In genomic region chr14:51248041-51248987, GRCh38 we compare ENCODE assay signal across 9 cellular contexts. TPM values are rescaled to one million over a fixed set of nuclear protein-coding genes. Genes with fewer than 3 reads are reported as not detected.
DNase-seq lines count a peak whose midpoint lies in the region; ATAC-seq and TF ChIP-seq lines count a peak whose summit lies in the region.
"Had no signal": no experiment of that assay in that cellular context is flagged by ENCODE, and none has a peak within 500 bp of the region (broad histone marks: within the 10 kb centered on the region; RNA-seq: fewer than 3 reads in every experiment).

No MANE protein-coding gene starts in this region.

- DNase-seq in right lobe of liver, result no peak
- no peak for DNase-seq in colonic mucosa
- DNase-seq in activated CD8-positive, alpha-beta T cell treated with anti-CD3 and anti-CD28 coated beads, Interleukin-2, amount 10 ng/mL, durations not matched to agents 7 days and 5 days, result no peak
- no peak for DNase-seq in NCI-H748 (lab: John Stamatoyannopoulos, UW; ENCODE audit: unreplicated experiment)
- DNase-seq: GF-D8 had no signal

- H3K36me3 Mint-ChIP-seq in activated T-helper 17 cell treated with anti-CD3 and anti-CD28 coated beads, Interleukin-2, amount 50 U/mL, for 72 hours (ENCODE audit: low read depth), result peaks cover 96% of the 10 kb centered on the region
- H3K36me3 Mint-ChIP-seq in activated CD8-positive, alpha-beta T cell treated with anti-CD3 and anti-CD28 coated beads, Interleukin-2, amount 10 ng/mL, durations not matched to agents 7 days and 5 days (ENCODE audit: low read depth), result peaks cover 72% of the 10 kb centered on the region

- no peak overlapping the region for H3K27ac Mint-ChIP-seq in activated T-helper 17 cell treated with anti-CD3 and anti-CD28 coated beads, Interleukin-2, amount 50 U/mL, for 72 hours
- no peak overlapping the region for H3K27ac Mint-ChIP-seq in activated CD8-positive, alpha-beta T cell treated with anti-CD3 and anti-CD28 coated beads, Interleukin-2, amount 10 ng/mL, durations not matched to agents 7 days and 5 days

- intact Hi-C loops in right lobe of liver (cut with DNase I) (no loop called here), colonic mucosa (cut with DNase I) (no loop called here)

- TF ChIP-seq CTCF in right lobe of liver (IDR thresholded peaks at IDR 0.05) (no peak), colonic mucosa (IDR thresholded peaks at IDR 0.05) (no peak)

- H3K9me3 ChIP-seq in right lobe of liver, result no peaks in the 10 kb centered on the region
- no peaks in the 10 kb centered on the region for H3K9me3 ChIP-seq in colonic mucosa

- H3K4me3 Mint-ChIP-seq in activated T-helper 17 cell treated with anti-CD3 and anti-CD28 coated beads, Interleukin-2, amount 50 U/mL, for 72 hours, result no peak overlapping the region
- no peak overlapping the region for H3K4me3 Mint-ChIP-seq in activated CD8-positive, alpha-beta T cell treated with anti-CD3 and anti-CD28 coated beads, Interleukin-2, amount 10 ng/mL, durations not matched to agents 7 days and 5 days

- H3K4me1 ChIP-seq in right lobe of liver (no peaks in the 10 kb centered on the region), colonic mucosa (no peaks in the 10 kb centered on the region)

- H3K4me3 ChIP-seq in right lobe of liver, result no peak overlapping the region
- H3K4me3 ChIP-seq in colonic mucosa, result no peak overlapping the region

- H3K36me3 ChIP-seq in right lobe of liver, result peaks cover 0 to 34% (median 13%) of the 10 kb centered on the region in 4 donors
- no peaks in the 10 kb centered on the region for H3K36me3 ChIP-seq in colonic mucosa

- no peaks in the 10 kb centered on the region for H3K9me3 Mint-ChIP-seq in activated T-helper 17 cell treated with anti-CD3 and anti-CD28 coated beads, Interleukin-2, amount 50 U/mL, for 72 hours
- H3K9me3 Mint-ChIP-seq in activated CD8-positive, alpha-beta T cell treated with anti-CD3 and anti-CD28 coated beads, Interleukin-2, amount 10 ng/mL, durations not matched to agents 7 days and 5 days (ENCODE audit: insufficient read depth), result no peaks in the 10 kb centered on the region

- peaks cover 21% of the 10 kb centered on the region for H3K4me1 Mint-ChIP-seq in activated T-helper 17 cell treated with anti-CD3 and anti-CD28 coated beads, Interleukin-2, amount 50 U/mL, for 72 hours
- H3K4me1 Mint-ChIP-seq in activated CD8-positive, alpha-beta T cell treated with anti-CD3 and anti-CD28 coated beads, Interleukin-2, amount 10 ng/mL, durations not matched to agents 7 days and 5 days (ENCODE audit: low read depth), result peaks cover 27% of the 10 kb centered on the region

- no peak overlapping the region for H3K9ac ChIP-seq in colonic mucosa (ENCODE audit: low read depth in 2 of 2, low read length in 2 of 2)

- CTCF ChIA-PET in activated CD8-positive, alpha-beta T cell treated with anti-CD3 and anti-CD28 coated beads, Interleukin-2, amount 10 ng/mL, durations not matched to agents 7 days and 5 days (lab: Charles Lee), result no interaction called here

- POLR2A ChIA-PET in activated CD8-positive, alpha-beta T cell treated with anti-CD3 and anti-CD28 coated beads, Interleukin-2, amount 10 ng/mL, durations not matched to agents 7 days and 5 days (lab: Charles Lee), result no interaction called here

- H3K27me3 ChIP-seq in right lobe of liver, result no peaks in the 10 kb centered on the region
- no peaks in the 10 kb centered on the region for H3K27me3 ChIP-seq in colonic mucosa

- H3K27me3 Mint-ChIP-seq in activated T-helper 17 cell treated with anti-CD3 and anti-CD28 coated beads, Interleukin-2, amount 50 U/mL, for 72 hours, result no peaks in the 10 kb centered on the region
- no peaks in the 10 kb centered on the region for H3K27me3 Mint-ChIP-seq in activated CD8-positive, alpha-beta T cell treated with anti-CD3 and anti-CD28 coated beads, Interleukin-2, amount 10 ng/mL, durations not matched to agents 7 days and 5 days (ENCODE audit: low read depth)

- 85% methylated on average over 4 of the region's 4 CpGs for WGBS in right lobe of liver (ENCODE audit: insufficient coverage, low coverage, low lambda C conversion rate, missing lambda C conversion rate)

- ATAC-seq in GM18520 (IDR thresholded peaks at IDR 0.05; ENCODE audit: unreplicated experiment), result peak; percentile 54
- ATAC-seq in GM21528 (IDR thresholded peaks at IDR 0.05; ENCODE audit: low FRiP score, unreplicated experiment), result peak; percentile 82
- peak; percentile 83 for ATAC-seq in HG03354 (IDR thresholded peaks at IDR 0.05; ENCODE audit: poor library complexity, severe bottlenecking, unreplicated experiment)
- ATAC-seq in right lobe of liver, result peak; percentile 19 to 50 (median 22)
- no peak for ATAC-seq in activated T-helper 17 cell treated with anti-CD3 and anti-CD28 coated beads, Interleukin-2, amount 50 U/mL, for 72 hours (replicated peaks)
- ATAC-seq in activated CD8-positive, alpha-beta T cell treated with anti-CD3 and anti-CD28 coated beads, Interleukin-2, amount 10 ng/mL, durations not matched to agents 7 days and 5 days, result no peak

- no peak overlapping the region for H3K27ac ChIP-seq in right lobe of liver
- H3K27ac ChIP-seq in colonic mucosa, result no peak overlapping the region

- TF ChIP-seq POLR2A in right lobe of liver (IDR thresholded peaks at IDR 0.05), result no peak

RNA-seq across cellular contexts. Expression of gene TMX1, which starts 8.3 kb away (rescaled TPM):
- total RNA-seq in right lobe of liver (10 to 100 TPM; 11.3 to 18.4 (median 17.0) TPM), colonic mucosa (10 to 100 TPM; 38.9 to 40.1 TPM)
- total RNA-seq in activated T-helper 17 cell treated with anti-CD3 and anti-CD28 coated beads, Interleukin-2, amount 50 U/mL, for 72 hours, result 10 to 100 TPM; 40.6 to 51.9 TPM
- total RNA-seq in activated CD8-positive, alpha-beta T cell treated with anti-CD3 and anti-CD28 coated beads, Interleukin-2, amount 10 ng/mL, durations not matched to agents 7 days and 5 days, result 10 to 100 TPM; 47.3 to 47.9 TPM

Comparison
In these comparisons a context has a peak if more than half of its experiments do, and no peak if none do; other contexts are left out.
1. ATAC-seq: peak in GM18520 (single experiment), GM21528 (single experiment), HG03354 (single experiment) and right lobe of liver (4 of 4); none in activated T-helper 17 cell treated with anti-CD3 and anti-CD28 coated beads, Interleukin-2, amount 50 U/mL, for 72 hours (single experiment) and activated CD8-positive, alpha-beta T cell treated with anti-CD3 and anti-CD28 coated beads, Interleukin-2, amount 10 ng/mL, durations not matched to agents 7 days and 5 days (single experiment).